ENCODE assay signal across 2 cellular contexts in genomic region chr12:121961195-121961879, GRCh38.
TF ChIP-seq lines count a peak whose summit lies in the region.

No MANE protein-coding gene starts in this region.

TF ChIP-seq in GM23338, 12 proteins besides CTCF, POLR2A, EP300 and RAD21 (continued from another document):
- TF ChIP-seq ETS1 (IDR thresholded peaks at IDR 0.05) (no peak), ZNF462 (CRISPR knock-in tag; IDR thresholded peaks at IDR 0.05) (no peak), JUNB (IDR thresholded peaks at IDR 0.05; ENCODE audit: unreplicated experiment) (no peak), EZH2phosphoT487 (IDR thresholded peaks at IDR 0.05; ENCODE audit: unreplicated experiment) (no peak), REST (IDR thresholded peaks at IDR 0.05; ENCODE audit: unreplicated experiment) (no peak), POLR2AphosphoS5 (IDR thresholded peaks at IDR 0.05; ENCODE audit: low read depth) (no peak), STAT1 (IDR thresholded peaks at IDR 0.05; ENCODE audit: unreplicated experiment) (no peak), ZNF114 (CRISPR knock-in tag; IDR thresholded peaks at IDR 0.05) (no peak), CREB1 (CRISPR knock-in tag; IDR thresholded peaks at IDR 0.05; ENCODE audit: low read depth) (no peak), EZH2 (IDR thresholded peaks at IDR 0.05; ENCODE audit: low read depth, unreplicated experiment) (no peak), NANOG (IDR thresholded peaks at IDR 0.05; ENCODE audit: borderline replicate concordance) (no peak)

TF ChIP-seq in K562, 482 proteins besides CTCF, POLR2A, EP300 and RAD21 (continued from another document):
- TF ChIP-seq E2F8 (IDR thresholded peaks at IDR 0.05; ENCODE audit: low read depth, partially characterized antibody) (no peak), RBM25 (IDR thresholded peaks at IDR 0.05; ENCODE audit: low read depth, low read length, severe bottlenecking) (peak; percentile 55), BHLHE40 (IDR thresholded peaks at IDR 0.05; ENCODE audit: low read length) (no peak), ESRRA (IDR thresholded peaks at IDR 0.05; ENCODE audit: borderline replicate concordance, low read depth) (peak; percentile 75; the same call in 1 of the 2 replicates), MLLT1 (IDR thresholded peaks at IDR 0.05) (no peak), SETDB1 (IDR thresholded peaks at IDR 0.05; ENCODE audit: low read length) (no peak)
